Comparison of ENCODE assay signal across 14 cellular contexts in genomic region chr1:1006305-1007159, GRCh38. TPM values are rescaled to one million over a fixed set of nuclear protein-coding genes. Genes with fewer than 3 reads are reported as not detected.
DNase-seq lines count a peak whose midpoint lies in the region; ATAC-seq and TF ChIP-seq lines count a peak whose summit lies in the region.
"Had no signal": no experiment of that assay in that cellular context is flagged by ENCODE, and none has a peak within 500 bp of the region (broad histone marks: within the 10 kb centered on the region; RNA-seq: fewer than 3 reads in every experiment).

No MANE protein-coding gene starts in this region.

- POLR2A ChIA-PET in WTC11 (lab: Charles Lee) = no interaction called here
- POLR2A ChIA-PET in naive thymus-derived CD8-positive, alpha-beta T cell (lab: Charles Lee) = interaction anchor here (0.6 to 0.8 kb wide), 2 partner anchors 12 to 13 kb away, joined by 3 to 4 read pairs; no protein-coding TSS in a partner anchor

- H3K9me3 Mint-ChIP-seq in WTC11 = peaks cover 1% of the 10 kb centered on the region
- H3K9me3 Mint-ChIP-seq in naive thymus-derived CD8-positive, alpha-beta T cell = no peaks in the 10 kb centered on the region

- WGBS in right lobe of liver (ENCODE audit: insufficient coverage, low coverage, low lambda C conversion rate, missing lambda C conversion rate) = 28% methylated on average over 5 of the region's 37 CpGs

- H3K27me3 ChIP-seq in cardiac muscle cell (no peaks in the 10 kb centered on the region), right lobe of liver (no peaks in the 10 kb centered on the region), upper lobe of right lung (no peaks in the 10 kb centered on the region)
- H3K27me3 ChIP-seq: brain microvascular endothelial cell had no signal

- TF ChIP-seq CTCF in cardiac muscle cell (IDR thresholded peaks at IDR 0.05; ENCODE audit: low read depth, low read length) (no peak), WTC11 (IDR thresholded peaks at IDR 0.05) (no peak), right lobe of liver (IDR thresholded peaks at IDR 0.05) (no peak), upper lobe of right lung (IDR thresholded peaks at IDR 0.05) (no peak)

- DNase-seq in cardiac muscle cell (ENCODE audit: low read depth in 1 of 2, low spot score in 1 of 2) (no peak), Right ventricle myocardium superior (no peak), WTC11 (ENCODE audit: low spot score) (peak; percentile 25), right lobe of liver (peak; percentile 85 to 92 (median 88)), upper lobe of right lung (peak; percentile 61), cerebellum (ENCODE audit: low spot score) (no peak)
- no peak for DNase-seq in stimulated activated CD4-positive, alpha-beta T cell treated with anti-CD3 and anti-CD28 coated beads, Interleukin-4, amount 100 ng/mL, for 24 hours
- no peak for DNase-seq in naive thymus-derived CD8-positive, alpha-beta T cell
- DNase-seq: activated CD4-positive, alpha-beta T cell treated with anti-CD3 and anti-CD28 coated beads, Interleukin-2, amount 50 U/mL, for 1 hour; brain microvascular endothelial cell; NCI-H2081 treated with DMSO at 0.1 percent for 48 hours had no signal

- intact Hi-C loops in Right ventricle myocardium superior (cut with DNase I) (no loop called here), right lobe of liver (cut with DNase I) (no loop called here), upper lobe of right lung (cut with DNase I) (no loop called here)

- H3K27ac ChIP-seq in cardiac muscle cell = peak overlapping the region; percentile 84
- H3K27ac ChIP-seq in right lobe of liver = peak overlapping the region; percentile 78 to 85 (median 82)
- H3K27ac ChIP-seq in upper lobe of right lung = no peak overlapping the region
- H3K27ac ChIP-seq: brain microvascular endothelial cell, parathyroid adenoma had no signal

- H3K36me3 ChIP-seq in cardiac muscle cell = no peaks in the 10 kb centered on the region
- no peaks in the 10 kb centered on the region for H3K36me3 ChIP-seq in right lobe of liver
- H3K36me3 ChIP-seq in upper lobe of right lung = no peaks in the 10 kb centered on the region
- H3K36me3 ChIP-seq: brain microvascular endothelial cell had no signal

- no peaks in the 10 kb centered on the region for H3K36me3 Mint-ChIP-seq in WTC11
- H3K36me3 Mint-ChIP-seq in naive thymus-derived CD8-positive, alpha-beta T cell = peaks cover 0 to 4% (median 0%) of the 10 kb centered on the region in 3 donors

- H3K4me3 ChIP-seq in cardiac muscle cell = no peak overlapping the region
- peak overlapping the region; percentile 45 to 50 (median 48) for H3K4me3 ChIP-seq in right lobe of liver
- no peak overlapping the region for H3K4me3 ChIP-seq in upper lobe of right lung

- H3K27me3 Mint-ChIP-seq in WTC11 (ENCODE audit: low read depth) = peaks cover 75% of the 10 kb centered on the region
- H3K27me3 Mint-ChIP-seq in naive thymus-derived CD8-positive, alpha-beta T cell = peaks cover 13 to 50% (median 26%) of the 10 kb centered on the region in 5 donors

- CTCF ChIA-PET in WTC11 (lab: Charles Lee) = interaction anchor here (1.1 to 3.1 kb wide), 5 partner anchors 13 to 57 kb away, joined by 3 to 8 read pairs (median 6); partner anchors contain the start of gene AGRN

- H3K4me1 ChIP-seq in cardiac muscle cell (ENCODE audit: low read depth) = peaks cover 27% of the 10 kb centered on the region
- H3K4me1 ChIP-seq in right lobe of liver = peaks cover 0 to 29% (median 8%) of the 10 kb centered on the region in 4 donors
- peaks cover 14% of the 10 kb centered on the region for H3K4me1 ChIP-seq in upper lobe of right lung

- TF ChIP-seq POLR2A in right lobe of liver (IDR thresholded peaks at IDR 0.05) = peak; percentile 82

- peak overlapping the region; percentile 45; the same call in 1 of the 2 replicates for H3K27ac Mint-ChIP-seq in WTC11
- no peak overlapping the region for H3K27ac Mint-ChIP-seq in naive thymus-derived CD8-positive, alpha-beta T cell

- H3K4me1 Mint-ChIP-seq in WTC11 = peaks cover 14% of the 10 kb centered on the region
- H3K4me1 Mint-ChIP-seq in naive thymus-derived CD8-positive, alpha-beta T cell = peaks cover 10 to 20% (median 12%) of the 10 kb centered on the region in 4 donors

- H3K4me3 Mint-ChIP-seq in WTC11 = no peak overlapping the region
- H3K4me3 Mint-ChIP-seq in naive thymus-derived CD8-positive, alpha-beta T cell = no peak overlapping the region

- H3K9me3 ChIP-seq in cardiac muscle cell (ENCODE audit: low read depth) = no peaks in the 10 kb centered on the region
- H3K9me3 ChIP-seq in right lobe of liver = no peaks in the 10 kb centered on the region
- H3K9me3 ChIP-seq in upper lobe of right lung = no peaks in the 10 kb centered on the region

- ATAC-seq in Right ventricle myocardium superior (ENCODE audit: poor library complexity) (no peak), WTC11 (peak; percentile 23; the same call in 1 of the 2 replicates), right lobe of liver (peak; percentile 81 to 88 (median 85)), upper lobe of right lung (no peak)
- no peak for ATAC-seq in naive thymus-derived CD8-positive, alpha-beta T cell

TF ChIP-seq in WTC11, 78 proteins besides CTCF, POLR2A, EP300 and RAD21:
- TF ChIP-seq GABPB1 (CRISPR knock-in tag; IDR thresholded peaks at IDR 0.05) (peak; percentile 88), ZNF671 (CRISPR knock-in tag; IDR thresholded peaks at IDR 0.05) (no peak), ZNF281 (CRISPR knock-in tag; IDR thresholded peaks at IDR 0.05) (no peak)

RNA-seq across cellular contexts. Expression of gene HES4, which starts 6.6 kb away (rescaled TPM):
- total RNA-seq in cardiac muscle cell = 54.4 and 89.4 TPM in 2 replicates
- polyA plus RNA-seq in cardiac muscle cell = 45.7 and 83.6 TPM in 2 replicates
- total RNA-seq in Right ventricle myocardium superior = 27.4 TPM
- total RNA-seq in WTC11 (2021) = 4.5 to 10.7 TPM (median 8.3 TPM) in 3 replicates
- 10 to 100 TPM in 2 of 6 experiments, 1 to 10 TPM in 4; 1.6 to 21.5 (median 5.2) TPM for total RNA-seq in right lobe of liver
- 26.8 TPM for total RNA-seq in upper lobe of right lung
- total RNA-seq in cerebellum = 14.9 TPM
- not detected for total RNA-seq in naive thymus-derived CD8-positive, alpha-beta T cell
- under 1 TPM in 1 of 3 donors, not detected in 2; 0.85 TPM for polyA plus RNA-seq in naive thymus-derived CD8-positive, alpha-beta T cell

RNA-seq across cellular contexts. Expression of gene ISG15, which starts 6.8 kb away (rescaled TPM):
- total RNA-seq in cardiac muscle cell (73.4 and 111 TPM in 2 replicates), Right ventricle myocardium superior (13.3 TPM), WTC11 (2021) (29.5 to 38.3 TPM (median 36.1 TPM) in 3 replicates), right lobe of liver (10 to 100 TPM; 16.3 to 98.7 (median 26.4) TPM), upper lobe of right lung (93.6 TPM), cerebellum (10.3 TPM)
- polyA plus RNA-seq in cardiac muscle cell = 68.2 and 110 TPM in 2 replicates
- 10 to 100 TPM; 30.3 to 30.7 TPM for total RNA-seq in naive thymus-derived CD8-positive, alpha-beta T cell
- polyA plus RNA-seq in naive thymus-derived CD8-positive, alpha-beta T cell = 100 to 1,000 TPM; 133 to 220 (median 217) TPM

RNA-seq across cellular contexts. Expression of gene AGRN, which starts 13.4 kb away (rescaled TPM):
- total RNA-seq in cardiac muscle cell (95.5 and 154 TPM in 2 replicates), Right ventricle myocardium superior (12.8 TPM), WTC11 (2021) (184 to 198 TPM (median 186 TPM) in 3 replicates), right lobe of liver (10 to 100 TPM; 14.2 to 44.5 (median 35.2) TPM), upper lobe of right lung (135 TPM), cerebellum (71.5 TPM)
- polyA plus RNA-seq in cardiac muscle cell = 23.5 and 30.6 TPM in 2 replicates
- total RNA-seq in naive thymus-derived CD8-positive, alpha-beta T cell = 1 to 10 TPM; 6.2 to 6.4 TPM
- under 1 TPM; 0.15 to 0.71 (median 0.47) TPM for polyA plus RNA-seq in naive thymus-derived CD8-positive, alpha-beta T cell

RNA-seq across cellular contexts. Expression of gene PERM1, which starts 24.6 kb away (rescaled TPM):
- 0.49 and 1.0 TPM in 2 replicates for total RNA-seq in cardiac muscle cell
- 0.71 and 0.77 TPM in 2 replicates for polyA plus RNA-seq in cardiac muscle cell
- total RNA-seq in Right ventricle myocardium superior = 170 TPM
- total RNA-seq in WTC11 (2021) = not detected in 3 replicates
- total RNA-seq in right lobe of liver = under 1 TPM in 4 of 6 experiments, not detected in 2; 0.18 to 0.46 (median 0.28) TPM
- 0.35 TPM for total RNA-seq in upper lobe of right lung
- total RNA-seq in cerebellum = 0.18 TPM
- total RNA-seq in naive thymus-derived CD8-positive, alpha-beta T cell = not detected
- polyA plus RNA-seq in naive thymus-derived CD8-positive, alpha-beta T cell = not detected
- total RNA-seq: endothelial cell of umbilical vein; T-helper 1 cell treated with Interleukin-12 subunit alpha and Interleukin-12 subunit beta and Interleukin-4 antibody, amounts not matched to agents 30 ng/mL and 1 ng/mL, for 36 hours had no signal
- polyA plus RNA-seq: endothelial cell of umbilical vein had no signal

RNA-seq across cellular contexts. Expression of gene PLEKHN1, which starts 40.2 kb away (rescaled TPM):
- total RNA-seq in cardiac muscle cell = 0.36 TPM in 1 of 2 replicates, not detected in the other
- polyA plus RNA-seq in cardiac muscle cell = 0.60 TPM in 2 replicates
- not detected for total RNA-seq in Right ventricle myocardium superior
- 2.9 to 3.4 TPM (median 3.0 TPM) in 3 replicates for total RNA-seq in WTC11 (2021)
- 1 to 10 TPM in 1 of 6 experiments, under 1 TPM in 4, not detected in 1; 0.11 to 2.4 (median 0.26) TPM for total RNA-seq in right lobe of liver
- 2.1 TPM for total RNA-seq in upper lobe of right lung
- total RNA-seq in cerebellum = not detected
- total RNA-seq in naive thymus-derived CD8-positive, alpha-beta T cell = under 1 TPM; 0.60 to 0.93 TPM
- under 1 TPM in 1 of 3 donors, not detected in 2; 0.19 TPM for polyA plus RNA-seq in naive thymus-derived CD8-positive, alpha-beta T cell

Comparison
In these comparisons a context has a peak if more than half of its experiments do, and no peak if none do; other contexts are left out.
1. DNase-seq: peak in WTC11 (single experiment), right lobe of liver (3 of 3) and upper lobe of right lung (single experiment); none in cardiac muscle cell (0 of 2), Right ventricle myocardium superior (single experiment), stimulated activated CD4-positive, alpha-beta T cell treated with anti-CD3 and anti-CD28 coated beads, Interleukin-4, amount 100 ng/mL, for 24 hours (single experiment), cerebellum (single experiment) and naive thymus-derived CD8-positive, alpha-beta T cell (0 of 10).
2. H3K4me3 ChIP-seq: peak in right lobe of liver (3 of 3); none in cardiac muscle cell (single experiment) and upper lobe of right lung (single experiment).
3. ATAC-seq: peak in WTC11 (single experiment) and right lobe of liver (4 of 4); none in Right ventricle myocardium superior (single experiment), upper lobe of right lung (single experiment) and naive thymus-derived CD8-positive, alpha-beta T cell (0 of 2).